ENCODE assay signal across 1 cellular context in the genomic region with DNA sequence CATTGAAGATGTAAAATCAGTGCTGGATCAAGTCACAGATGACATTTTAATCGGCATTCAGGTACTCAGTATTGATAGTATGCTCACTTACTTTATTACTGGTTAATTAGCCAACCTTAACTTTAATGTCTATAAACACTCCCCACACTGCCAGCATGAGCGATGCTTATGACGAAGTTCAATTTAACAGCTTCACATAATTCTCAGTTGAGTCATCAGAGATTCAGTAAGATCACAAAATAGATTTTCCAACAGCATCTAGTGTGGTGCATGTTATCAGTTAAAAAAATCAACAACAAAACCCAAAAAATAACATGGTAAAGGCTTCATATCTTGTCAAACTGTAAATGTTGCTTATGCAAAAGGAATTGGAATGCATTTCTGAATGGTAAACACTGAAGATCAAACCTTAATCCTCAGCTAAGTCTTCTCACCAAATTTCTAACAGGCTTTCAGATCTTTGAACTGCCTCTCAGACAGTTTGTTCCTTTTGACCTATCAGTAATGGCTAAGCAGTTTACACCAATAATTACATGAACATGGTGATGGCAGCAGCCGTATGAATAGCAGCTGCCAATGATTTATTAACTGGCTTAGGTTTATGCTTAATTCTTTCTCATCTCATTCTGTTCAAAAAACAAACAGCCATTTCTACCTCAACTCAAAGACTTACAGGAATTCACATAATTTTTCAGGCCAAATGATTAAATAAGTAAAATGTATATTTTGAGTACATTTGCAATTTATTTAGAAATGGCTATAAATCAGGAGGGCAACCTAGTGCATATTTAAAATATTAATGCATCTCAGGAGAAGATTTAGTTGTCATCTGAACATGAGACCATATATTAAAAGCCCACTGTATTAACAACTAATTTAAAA.
TF ChIP-seq lines count a peak whose summit lies in the region.

No MANE protein-coding gene starts in this region.

TF ChIP-seq in K562, 482 proteins besides CTCF, POLR2A, EP300 and RAD21 (continued from another document and continues in another):
- TF ChIP-seq, protein P1, sequence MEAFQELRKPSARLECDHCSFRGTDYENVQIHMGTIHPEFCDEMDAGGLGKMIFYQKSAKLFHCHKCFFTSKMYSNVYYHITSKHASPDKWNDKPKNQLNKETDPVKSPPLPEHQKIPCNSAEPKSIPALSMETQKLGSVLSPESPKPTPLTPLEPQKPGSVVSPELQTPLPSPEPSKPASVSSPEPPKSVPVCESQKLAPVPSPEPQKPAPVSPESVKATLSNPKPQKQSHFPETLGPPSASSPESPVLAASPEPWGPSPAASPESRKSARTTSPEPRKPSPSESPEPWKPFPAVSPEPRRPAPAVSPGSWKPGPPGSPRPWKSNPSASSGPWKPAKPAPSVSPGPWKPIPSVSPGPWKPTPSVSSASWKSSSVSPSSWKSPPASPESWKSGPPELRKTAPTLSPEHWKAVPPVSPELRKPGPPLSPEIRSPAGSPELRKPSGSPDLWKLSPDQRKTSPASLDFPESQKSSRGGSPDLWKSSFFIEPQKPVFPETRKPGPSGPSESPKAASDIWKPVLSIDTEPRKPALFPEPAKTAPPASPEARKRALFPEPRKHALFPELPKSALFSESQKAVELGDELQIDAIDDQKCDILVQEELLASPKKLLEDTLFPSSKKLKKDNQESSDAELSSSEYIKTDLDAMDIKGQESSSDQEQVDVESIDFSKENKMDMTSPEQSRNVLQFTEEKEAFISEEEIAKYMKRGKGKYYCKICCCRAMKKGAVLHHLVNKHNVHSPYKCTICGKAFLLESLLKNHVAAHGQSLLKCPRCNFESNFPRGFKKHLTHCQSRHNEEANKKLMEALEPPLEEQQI (IDR thresholded peaks at IDR 0.05): peak; percentile 29; the same call in 1 of the 2 replicates
- TF ChIP-seq, protein P2, sequence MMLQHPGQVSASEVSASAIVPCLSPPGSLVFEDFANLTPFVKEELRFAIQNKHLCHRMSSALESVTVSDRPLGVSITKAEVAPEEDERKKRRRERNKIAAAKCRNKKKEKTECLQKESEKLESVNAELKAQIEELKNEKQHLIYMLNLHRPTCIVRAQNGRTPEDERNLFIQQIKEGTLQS (IDR thresholded peaks at IDR 0.05): peak; percentile 84
- TF ChIP-seq, protein P2 (CRISPR knock-in tag; conservative IDR thresholded peaks at IDR 0.05): no peak; the same call in 1 of the 2 replicates
- TF ChIP-seq PYGO2 (tag; IDR thresholded peaks at IDR 0.05) (0 out of 2 replicates have a peak, but pooled peaks have one; percentile 17), LEF1 (IDR thresholded peaks at IDR 0.05) (peak; percentile 55), HCFC1 (IDR thresholded peaks at IDR 0.05; ENCODE audit: low read depth, low read length) (no peak), SMAD1 (IDR thresholded peaks at IDR 0.05; ENCODE audit: low read depth, low read length, partially characterized antibody) (no peak), C11orf30 (IDR thresholded peaks at IDR 0.05; ENCODE audit: low read depth) (no peak), KDM1A (IDR thresholded peaks at IDR 0.05) (peak; percentile 48; a peak in 2 of 4 replicates), HMG20A (CRISPR knock-in tag; conservative IDR thresholded peaks at IDR 0.05) (no peak), HLTF (IDR thresholded peaks at IDR 0.05) (no peak), CTBP1 (IDR thresholded peaks at IDR 0.05; ENCODE audit: borderline replicate concordance) (peak; percentile 53; the same call in 1 of the 2 replicates), ATF6 (CRISPR knock-in tag; IDR thresholded peaks at IDR 0.05) (no peak), PRPF4 (IDR thresholded peaks at IDR 0.05; ENCODE audit: insufficient read depth, low read depth, low read length, poor library complexity, severe bottlenecking) (no peak), TCF3 (CRISPR knock-in tag; IDR thresholded peaks at IDR 0.05) (no peak), NBN (IDR thresholded peaks at IDR 0.05; ENCODE audit: low read depth) (0 out of 2 replicates have a peak, but pooled peaks have one; percentile 41), PCBP1 (IDR thresholded peaks at IDR 0.05; ENCODE audit: low read depth, low read length, poor library complexity, severe bottlenecking) (no peak), ETS2 (tag; IDR thresholded peaks at IDR 0.05; ENCODE audit: borderline replicate concordance, poor library complexity, severe bottlenecking) (no peak)
- TF ChIP-seq, protein P3, sequence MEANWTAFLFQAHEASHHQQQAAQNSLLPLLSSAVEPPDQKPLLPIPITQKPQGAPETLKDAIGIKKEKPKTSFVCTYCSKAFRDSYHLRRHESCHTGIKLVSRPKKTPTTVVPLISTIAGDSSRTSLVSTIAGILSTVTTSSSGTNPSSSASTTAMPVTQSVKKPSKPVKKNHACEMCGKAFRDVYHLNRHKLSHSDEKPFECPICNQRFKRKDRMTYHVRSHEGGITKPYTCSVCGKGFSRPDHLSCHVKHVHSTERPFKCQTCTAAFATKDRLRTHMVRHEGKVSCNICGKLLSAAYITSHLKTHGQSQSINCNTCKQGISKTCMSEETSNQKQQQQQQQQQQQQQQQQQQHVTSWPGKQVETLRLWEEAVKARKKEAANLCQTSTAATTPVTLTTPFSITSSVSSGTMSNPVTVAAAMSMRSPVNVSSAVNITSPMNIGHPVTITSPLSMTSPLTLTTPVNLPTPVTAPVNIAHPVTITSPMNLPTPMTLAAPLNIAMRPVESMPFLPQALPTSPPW (CRISPR knock-in tag; IDR thresholded peaks at IDR 0.05): 0 out of 2 replicates have a peak, but pooled peaks have one; percentile 13
- TF ChIP-seq, protein P4, sequence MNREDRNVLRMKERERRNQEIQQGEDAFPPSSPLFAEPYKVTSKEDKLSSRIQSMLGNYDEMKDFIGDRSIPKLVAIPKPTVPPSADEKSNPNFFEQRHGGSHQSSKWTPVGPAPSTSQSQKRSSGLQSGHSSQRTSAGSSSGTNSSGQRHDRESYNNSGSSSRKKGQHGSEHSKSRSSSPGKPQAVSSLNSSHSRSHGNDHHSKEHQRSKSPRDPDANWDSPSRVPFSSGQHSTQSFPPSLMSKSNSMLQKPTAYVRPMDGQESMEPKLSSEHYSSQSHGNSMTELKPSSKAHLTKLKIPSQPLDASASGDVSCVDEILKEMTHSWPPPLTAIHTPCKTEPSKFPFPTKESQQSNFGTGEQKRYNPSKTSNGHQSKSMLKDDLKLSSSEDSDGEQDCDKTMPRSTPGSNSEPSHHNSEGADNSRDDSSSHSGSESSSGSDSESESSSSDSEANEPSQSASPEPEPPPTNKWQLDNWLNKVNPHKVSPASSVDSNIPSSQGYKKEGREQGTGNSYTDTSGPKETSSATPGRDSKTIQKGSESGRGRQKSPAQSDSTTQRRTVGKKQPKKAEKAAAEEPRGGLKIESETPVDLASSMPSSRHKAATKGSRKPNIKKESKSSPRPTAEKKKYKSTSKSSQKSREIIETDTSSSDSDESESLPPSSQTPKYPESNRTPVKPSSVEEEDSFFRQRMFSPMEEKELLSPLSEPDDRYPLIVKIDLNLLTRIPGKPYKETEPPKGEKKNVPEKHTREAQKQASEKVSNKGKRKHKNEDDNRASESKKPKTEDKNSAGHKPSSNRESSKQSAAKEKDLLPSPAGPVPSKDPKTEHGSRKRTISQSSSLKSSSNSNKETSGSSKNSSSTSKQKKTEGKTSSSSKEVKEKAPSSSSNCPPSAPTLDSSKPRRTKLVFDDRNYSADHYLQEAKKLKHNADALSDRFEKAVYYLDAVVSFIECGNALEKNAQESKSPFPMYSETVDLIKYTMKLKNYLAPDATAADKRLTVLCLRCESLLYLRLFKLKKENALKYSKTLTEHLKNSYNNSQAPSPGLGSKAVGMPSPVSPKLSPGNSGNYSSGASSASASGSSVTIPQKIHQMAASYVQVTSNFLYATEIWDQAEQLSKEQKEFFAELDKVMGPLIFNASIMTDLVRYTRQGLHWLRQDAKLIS (CRISPR knock-in tag; IDR thresholded peaks at IDR 0.05): no peak
- TF ChIP-seq, protein P5, sequence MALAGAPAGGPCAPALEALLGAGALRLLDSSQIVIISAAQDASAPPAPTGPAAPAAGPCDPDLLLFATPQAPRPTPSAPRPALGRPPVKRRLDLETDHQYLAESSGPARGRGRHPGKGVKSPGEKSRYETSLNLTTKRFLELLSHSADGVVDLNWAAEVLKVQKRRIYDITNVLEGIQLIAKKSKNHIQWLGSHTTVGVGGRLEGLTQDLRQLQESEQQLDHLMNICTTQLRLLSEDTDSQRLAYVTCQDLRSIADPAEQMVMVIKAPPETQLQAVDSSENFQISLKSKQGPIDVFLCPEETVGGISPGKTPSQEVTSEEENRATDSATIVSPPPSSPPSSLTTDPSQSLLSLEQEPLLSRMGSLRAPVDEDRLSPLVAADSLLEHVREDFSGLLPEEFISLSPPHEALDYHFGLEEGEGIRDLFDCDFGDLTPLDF (CRISPR knock-in tag; IDR thresholded peaks at IDR 0.05): peak; percentile 45; the same call in 1 of the 2 replicates
- TF ChIP-seq, protein P6, sequence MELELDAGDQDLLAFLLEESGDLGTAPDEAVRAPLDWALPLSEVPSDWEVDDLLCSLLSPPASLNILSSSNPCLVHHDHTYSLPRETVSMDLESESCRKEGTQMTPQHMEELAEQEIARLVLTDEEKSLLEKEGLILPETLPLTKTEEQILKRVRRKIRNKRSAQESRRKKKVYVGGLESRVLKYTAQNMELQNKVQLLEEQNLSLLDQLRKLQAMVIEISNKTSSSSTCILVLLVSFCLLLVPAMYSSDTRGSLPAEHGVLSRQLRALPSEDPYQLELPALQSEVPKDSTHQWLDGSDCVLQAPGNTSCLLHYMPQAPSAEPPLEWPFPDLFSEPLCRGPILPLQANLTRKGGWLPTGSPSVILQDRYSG (tag; conservative IDR thresholded peaks at IDR 0.05; ENCODE audit: low read depth): no peak
- TF ChIP-seq, protein P7, sequence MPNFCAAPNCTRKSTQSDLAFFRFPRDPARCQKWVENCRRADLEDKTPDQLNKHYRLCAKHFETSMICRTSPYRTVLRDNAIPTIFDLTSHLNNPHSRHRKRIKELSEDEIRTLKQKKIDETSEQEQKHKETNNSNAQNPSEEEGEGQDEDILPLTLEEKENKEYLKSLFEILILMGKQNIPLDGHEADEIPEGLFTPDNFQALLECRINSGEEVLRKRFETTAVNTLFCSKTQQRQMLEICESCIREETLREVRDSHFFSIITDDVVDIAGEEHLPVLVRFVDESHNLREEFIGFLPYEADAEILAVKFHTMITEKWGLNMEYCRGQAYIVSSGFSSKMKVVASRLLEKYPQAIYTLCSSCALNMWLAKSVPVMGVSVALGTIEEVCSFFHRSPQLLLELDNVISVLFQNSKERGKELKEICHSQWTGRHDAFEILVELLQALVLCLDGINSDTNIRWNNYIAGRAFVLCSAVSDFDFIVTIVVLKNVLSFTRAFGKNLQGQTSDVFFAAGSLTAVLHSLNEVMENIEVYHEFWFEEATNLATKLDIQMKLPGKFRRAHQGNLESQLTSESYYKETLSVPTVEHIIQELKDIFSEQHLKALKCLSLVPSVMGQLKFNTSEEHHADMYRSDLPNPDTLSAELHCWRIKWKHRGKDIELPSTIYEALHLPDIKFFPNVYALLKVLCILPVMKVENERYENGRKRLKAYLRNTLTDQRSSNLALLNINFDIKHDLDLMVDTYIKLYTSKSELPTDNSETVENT (CRISPR knock-in tag; IDR thresholded peaks at IDR 0.05): no peak
- TF ChIP-seq, protein P8, sequence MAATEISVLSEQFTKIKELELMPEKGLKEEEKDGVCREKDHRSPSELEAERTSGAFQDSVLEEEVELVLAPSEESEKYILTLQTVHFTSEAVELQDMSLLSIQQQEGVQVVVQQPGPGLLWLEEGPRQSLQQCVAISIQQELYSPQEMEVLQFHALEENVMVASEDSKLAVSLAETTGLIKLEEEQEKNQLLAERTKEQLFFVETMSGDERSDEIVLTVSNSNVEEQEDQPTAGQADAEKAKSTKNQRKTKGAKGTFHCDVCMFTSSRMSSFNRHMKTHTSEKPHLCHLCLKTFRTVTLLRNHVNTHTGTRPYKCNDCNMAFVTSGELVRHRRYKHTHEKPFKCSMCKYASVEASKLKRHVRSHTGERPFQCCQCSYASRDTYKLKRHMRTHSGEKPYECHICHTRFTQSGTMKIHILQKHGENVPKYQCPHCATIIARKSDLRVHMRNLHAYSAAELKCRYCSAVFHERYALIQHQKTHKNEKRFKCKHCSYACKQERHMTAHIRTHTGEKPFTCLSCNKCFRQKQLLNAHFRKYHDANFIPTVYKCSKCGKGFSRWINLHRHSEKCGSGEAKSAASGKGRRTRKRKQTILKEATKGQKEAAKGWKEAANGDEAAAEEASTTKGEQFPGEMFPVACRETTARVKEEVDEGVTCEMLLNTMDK (IDR thresholded peaks at IDR 0.05; ENCODE audit: borderline replicate concordance, insufficient read depth, low read depth, low read length, poor library complexity, severe bottlenecking): no peak
- TF ChIP-seq, protein P9, sequence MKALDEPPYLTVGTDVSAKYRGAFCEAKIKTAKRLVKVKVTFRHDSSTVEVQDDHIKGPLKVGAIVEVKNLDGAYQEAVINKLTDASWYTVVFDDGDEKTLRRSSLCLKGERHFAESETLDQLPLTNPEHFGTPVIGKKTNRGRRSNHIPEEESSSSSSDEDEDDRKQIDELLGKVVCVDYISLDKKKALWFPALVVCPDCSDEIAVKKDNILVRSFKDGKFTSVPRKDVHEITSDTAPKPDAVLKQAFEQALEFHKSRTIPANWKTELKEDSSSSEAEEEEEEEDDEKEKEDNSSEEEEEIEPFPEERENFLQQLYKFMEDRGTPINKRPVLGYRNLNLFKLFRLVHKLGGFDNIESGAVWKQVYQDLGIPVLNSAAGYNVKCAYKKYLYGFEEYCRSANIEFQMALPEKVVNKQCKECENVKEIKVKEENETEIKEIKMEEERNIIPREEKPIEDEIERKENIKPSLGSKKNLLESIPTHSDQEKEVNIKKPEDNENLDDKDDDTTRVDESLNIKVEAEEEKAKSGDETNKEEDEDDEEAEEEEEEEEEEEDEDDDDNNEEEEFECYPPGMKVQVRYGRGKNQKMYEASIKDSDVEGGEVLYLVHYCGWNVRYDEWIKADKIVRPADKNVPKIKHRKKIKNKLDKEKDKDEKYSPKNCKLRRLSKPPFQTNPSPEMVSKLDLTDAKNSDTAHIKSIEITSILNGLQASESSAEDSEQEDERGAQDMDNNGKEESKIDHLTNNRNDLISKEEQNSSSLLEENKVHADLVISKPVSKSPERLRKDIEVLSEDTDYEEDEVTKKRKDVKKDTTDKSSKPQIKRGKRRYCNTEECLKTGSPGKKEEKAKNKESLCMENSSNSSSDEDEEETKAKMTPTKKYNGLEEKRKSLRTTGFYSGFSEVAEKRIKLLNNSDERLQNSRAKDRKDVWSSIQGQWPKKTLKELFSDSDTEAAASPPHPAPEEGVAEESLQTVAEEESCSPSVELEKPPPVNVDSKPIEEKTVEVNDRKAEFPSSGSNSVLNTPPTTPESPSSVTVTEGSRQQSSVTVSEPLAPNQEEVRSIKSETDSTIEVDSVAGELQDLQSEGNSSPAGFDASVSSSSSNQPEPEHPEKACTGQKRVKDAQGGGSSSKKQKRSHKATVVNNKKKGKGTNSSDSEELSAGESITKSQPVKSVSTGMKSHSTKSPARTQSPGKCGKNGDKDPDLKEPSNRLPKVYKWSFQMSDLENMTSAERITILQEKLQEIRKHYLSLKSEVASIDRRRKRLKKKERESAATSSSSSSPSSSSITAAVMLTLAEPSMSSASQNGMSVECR (CRISPR knock-in tag; IDR thresholded peaks at IDR 0.05): no peak
